In genomic region chr16:54460254-54460860, GRCh38 we compare ENCODE assay signal across 27 cellular contexts.
DNase-seq lines count a peak whose midpoint lies in the region; ATAC-seq, FAIRE-seq and TF ChIP-seq lines count a peak whose summit lies in the region.
"Had no signal": no experiment of that assay in that cellular context is flagged by ENCODE, and none has a peak within 500 bp of the region (broad histone marks: within the 10 kb centered on the region; RNA-seq: fewer than 3 reads in every experiment).

No MANE protein-coding gene starts in this region.

- H2AFZ ChIP-seq in GM23338, result peak overlapping the region; percentile 72
- H2AFZ ChIP-seq in K562 (ENCODE audit: low read depth, low read length), result no peak overlapping the region

- H4K20me1 ChIP-seq in GM23338 (replicated peaks; ENCODE audit: insufficient read depth), result no peaks in the 10 kb centered on the region
- no peaks in the 10 kb centered on the region for H4K20me1 ChIP-seq in K562 (replicated peaks; ENCODE audit: control insufficient read depth, insufficient read depth, low read length)

- CTCF ChIA-PET in K562 (lab: Yijun Ruan, JAX; ENCODE audit: low intra/inter-chr PET ratio), result no interaction called here

- H3K9ac ChIP-seq in K562 (ENCODE audit: insufficient read depth in 1 of 2, low read depth in 2 of 2, low read length in 2 of 2), result no peak overlapping the region

- no peaks in the 10 kb centered on the region for H3K36me3 ChIP-seq in GM23338 (ENCODE audit: insufficient read depth)
- H3K36me3 ChIP-seq in K562 (ENCODE audit: control insufficient read depth, insufficient read depth, low read length), result no peaks in the 10 kb centered on the region
- H3K36me3 ChIP-seq: esophagus squamous epithelium, upper lobe of right lung had no signal

- H3K27me3 ChIP-seq in GM23338 (ENCODE audit: insufficient read depth) (no peaks in the 10 kb centered on the region), K562 (ENCODE audit: control insufficient read depth in 2 of 2, insufficient read depth in 2 of 2, low read length in 2 of 2) (no peaks in the 10 kb centered on the region)
- H3K27me3 ChIP-seq: upper lobe of right lung had no signal

- H3K27ac ChIP-seq in GM23338 (ENCODE audit: low read depth) (no peak overlapping the region), K562 (ENCODE audit: extremely low read depth, low read depth, low read length) (no peak overlapping the region)
- H3K27ac ChIP-seq: dorsolateral prefrontal cortex, esophagus squamous epithelium, upper lobe of right lung had no signal

- no peak for FAIRE-seq in K562 (lab: Jason Lieb, UNC)

- no peak overlapping the region for H3K4me2 ChIP-seq in GM23338
- no peak overlapping the region for H3K4me2 ChIP-seq in K562 (ENCODE audit: insufficient read depth, low read length)

- no peak overlapping the region for H3K4me3 ChIP-seq in AG10803 (ENCODE audit: low read length)
- no peak overlapping the region for H3K4me3 ChIP-seq in GM23338
- H3K4me3 ChIP-seq in K562, result no peak overlapping the region
- H3K4me3 ChIP-seq: dorsolateral prefrontal cortex, esophagus squamous epithelium, upper lobe of right lung had no signal

- 0 out of 2 replicates have a peak, but pooled peaks cover 3% of the 10 kb centered on the region for H3K9me2 ChIP-seq in GM23338 (ENCODE audit: insufficient read depth)

- H3K36me3 Mint-ChIP-seq in GM23338 (ENCODE audit: low read depth), result peaks cover 6% of the 10 kb centered on the region
- H3K36me3 Mint-ChIP-seq: brain had no signal

- peaks cover 18% of the 10 kb centered on the region; the same call in 2 of the 3 replicates for H3K9me3 Mint-ChIP-seq in GM23338

- no peaks in the 10 kb centered on the region for H3F3A ChIP-seq in GM23338 (replicated peaks; ENCODE audit: low read depth)

- H3K9me1 ChIP-seq in K562 (ENCODE audit: control insufficient read depth, insufficient read depth, low read length), result no peaks in the 10 kb centered on the region

- H3K27ac Mint-ChIP-seq in GM23338, result no peak overlapping the region
- H3K27ac Mint-ChIP-seq: activated CD4-positive, alpha-beta memory T cell treated with anti-CD3 and anti-CD28 coated beads, Interleukin-2, amount 10 ng/mL, durations not matched to agents 7 days and 5 days; activated naive CD4-positive, alpha-beta T cell treated with anti-CD3 and anti-CD28 coated beads for 36 hours; T-helper 2 cell treated with Interferon-gamma antibody and Interleukin-4, amounts not matched to agents 5 μg/mL and 100 μg/mL, for 36 hours had no signal

- intact Hi-C loops in K562 (cut with micrococcal nuclease), result no loop called here

- H3K27me3 Mint-ChIP-seq in GM23338 (ENCODE audit: insufficient read depth, low read depth, poor library complexity), result peaks cover 2% of the 10 kb centered on the region
- H3K27me3 Mint-ChIP-seq: activated CD4-positive, alpha-beta memory T cell treated with anti-CD3 and anti-CD28 coated beads, Interleukin-2, amount 10 ng/mL, durations not matched to agents 7 days and 5 days had no signal

- TF ChIP-seq POLR2A in K562 (conservative IDR thresholded peaks at IDR 0.05), result no peak

- H3K4me3 Mint-ChIP-seq in GM23338, result no peak overlapping the region
- H3K4me3 Mint-ChIP-seq: activated CD4-positive, alpha-beta memory T cell treated with anti-CD3 and anti-CD28 coated beads, Interleukin-2, amount 10 ng/mL, durations not matched to agents 7 days and 5 days; activated naive CD4-positive, alpha-beta T cell treated with anti-CD3 and anti-CD28 coated beads for 36 hours; T-helper 2 cell treated with Interferon-gamma antibody and Interleukin-4, amounts not matched to agents 5 μg/mL and 100 μg/mL, for 36 hours had no signal

- peaks cover 37% of the 10 kb centered on the region for H3K4me1 Mint-ChIP-seq in GM23338
- H3K4me1 Mint-ChIP-seq: activated CD4-positive, alpha-beta memory T cell treated with anti-CD3 and anti-CD28 coated beads, Interleukin-2, amount 10 ng/mL, durations not matched to agents 7 days and 5 days had no signal

- no TSS peak for BruUV-seq in K562 (replicated peaks; lab: Mats Ljungman, UMichigan)

- H3K79me2 ChIP-seq in GM23338 (replicated peaks; ENCODE audit: insufficient read depth), result no peaks in the 10 kb centered on the region
- H3K79me2 ChIP-seq in K562 (ENCODE audit: control insufficient read depth, insufficient read depth, low read length), result no peaks in the 10 kb centered on the region

- H3K4me1 ChIP-seq in GM23338 (ENCODE audit: insufficient read depth) (peaks cover 37% of the 10 kb centered on the region), K562 (replicated peaks in 1 of 2; ENCODE audit: control insufficient read depth in 2 of 2, insufficient read depth in 2 of 2, low read length in 2 of 2) (no peaks in the 10 kb centered on the region; a peak in 1 of 5 replicates)
- H3K4me1 ChIP-seq: upper lobe of right lung had no signal

- 4% methylated on average over 11 of the region's 11 CpGs for WGBS in K562 (ENCODE audit: insufficient coverage, low coverage, missing lambda C conversion rate)

- peak; percentile 61 for DNase-seq in AG10803 (ENCODE audit: low read depth)
- DNase-seq in GM23338 (ENCODE audit: low spot score), result no peak
- no peak for DNase-seq in K562 (ENCODE audit: extremely low read depth in 1 of 4, low spot score in 3 of 4)
- DNase-seq in left lobe of liver (ENCODE audit: low spot score), result no peak
- DNase-seq in GM10266 (ENCODE audit: extremely low spot score), result no peak
- no peak for DNase-seq in GM19240 (ENCODE audit: insufficient read length, low spot score)
- DNase-seq in medulla oblongata (ENCODE audit: extremely low spot score), result no peak
- DNase-seq: activated CD4-positive, alpha-beta memory T cell treated with anti-CD3 and anti-CD28 coated beads, Interleukin-2, amount 10 ng/mL, durations not matched to agents 7 days and 5 days; activated CD8-positive, alpha-beta memory T cell treated with anti-CD3 and anti-CD28 coated beads, Interleukin-2, amount 50 U/mL, for 48 hours; activated naive CD4-positive, alpha-beta T cell treated with anti-CD3 and anti-CD28 coated beads for 36 hours; Calu3; cerebellar nuclear complex; dorsolateral prefrontal cortex; esophagus squamous epithelium; mesenchymal stem cell; NCI-H1105; NCI-H187; NCI-H2171 treated with DMSO at 0.1 percent for 48 hours; NCI-H526; SHP77 treated with DMSO at 0.1 percent for 48 hours; stimulated activated CD4-positive, alpha-beta T cell treated with anti-CD3 and anti-CD28 coated beads, Interleukin-2, amount 100 ng/mL, for 24 hours; stimulated activated naive CD8-positive, alpha-beta T cell treated with anti-CD3 and anti-CD28 coated beads, Interleukin-15, Interleukin-2, amounts not matched to agents 100 U/mL and 50 U/mL, for 24 hours; upper lobe of right lung had no signal

- in situ Hi-C loops in K562 (cut with MboI), result no loop called here

- no peaks in the 10 kb centered on the region for H3K9me3 ChIP-seq in K562 (replicated peaks; ENCODE audit: control insufficient read depth, insufficient read depth, low read depth, low read length)

- no peak for TF ChIP-seq EP300 in K562 (IDR thresholded peaks at IDR 0.05; ENCODE audit: low read length)

- no peak for TF ChIP-seq RAD21 in K562 (CRISPR knock-in tag; conservative IDR thresholded peaks at IDR 0.05 in 1 of 2, IDR thresholded peaks at IDR 0.05 in 1 of 2)

- POLR2A ChIA-PET in K562 (lab: Yijun Ruan, JAX), result no interaction called here

- no peak; the same call in 2 of the 3 replicates for ATAC-seq in GM23338
- no peak for ATAC-seq in K562
- ATAC-seq in left lobe of liver, result peak; percentile 8
- no peak for ATAC-seq in GM21529 (IDR thresholded peaks at IDR 0.05; ENCODE audit: unreplicated experiment)
- ATAC-seq: Panc1; stimulated activated naive CD8-positive, alpha-beta T cell treated with anti-CD3 and anti-CD28 coated beads, Interleukin-15, Interleukin-2, amounts not matched to agents 100 U/mL and 50 U/mL, for 24 hours; upper lobe of right lung had no signal

- TF ChIP-seq CTCF in AG10803 (conservative IDR thresholded peaks at IDR 0.05; ENCODE audit: low read length), result no peak
- TF ChIP-seq CTCF in GM23338 (conservative IDR thresholded peaks at IDR 0.05; ENCODE audit: low read depth in 2 of 2), result peak in 1 of 2 experiments; percentile 22; a peak in 1 of 4 replicates
- TF ChIP-seq CTCF in K562 (IDR thresholded peaks at IDR 0.05 in 2 of 3, conservative IDR thresholded peaks at IDR 0.05 in 1 of 3; ENCODE audit: insufficient read depth in 2 of 3, low read depth in 1 of 3, low read length in 3 of 3), result no peak
- no peak for TF ChIP-seq CTCF in GM10266 (IDR thresholded peaks at IDR 0.05; ENCODE audit: control insufficient read depth, insufficient read depth, low read depth, missing control alignments)

TF ChIP-seq in GM23338, 12 proteins besides CTCF, POLR2A, EP300 and RAD21 (continues in another document):
- no peak for TF ChIP-seq ETS1 (IDR thresholded peaks at IDR 0.05)

TF ChIP-seq in K562, 482 proteins besides CTCF, POLR2A, EP300 and RAD21:
- TF ChIP-seq CEBPG (CRISPR knock-in tag; IDR thresholded peaks at IDR 0.05) (no peak), CEBPG (tag; conservative IDR thresholded peaks at IDR 0.05 in 1 of 2, IDR thresholded peaks at IDR 0.05 in 1 of 2) (peak in 1 of 2 experiments; percentile 78; a peak in 2 of 4 replicates), ATF4 (CRISPR knock-in tag; IDR thresholded peaks at IDR 0.05) (0 out of 2 replicates have a peak, but pooled peaks have one; percentile 46), MLX (CRISPR knock-in tag; conservative IDR thresholded peaks at IDR 0.05) (no peak), NCOA2 (IDR thresholded peaks at IDR 0.05; ENCODE audit: partially characterized antibody in 2 of 2) (no peak)
